Comparison of ENCODE assay signal across 16 cellular contexts in the genomic region with DNA sequence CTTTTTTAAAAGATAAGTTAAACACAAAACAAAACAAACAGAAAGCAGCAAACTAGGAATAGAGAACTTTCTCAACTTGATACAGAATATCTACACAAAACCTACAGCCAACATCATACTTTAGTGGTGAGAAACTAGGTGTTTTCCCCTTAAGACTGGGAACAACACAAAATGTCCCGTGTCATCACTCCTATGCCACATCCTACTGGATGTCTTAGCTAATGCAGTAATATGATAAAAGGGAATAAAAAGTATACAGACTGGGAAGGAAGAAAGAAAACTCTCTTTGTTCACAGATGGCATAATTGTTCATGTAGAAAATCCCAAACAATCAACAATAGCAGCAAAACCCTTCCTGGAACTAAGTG. TPM values are rescaled to one million over a fixed set of nuclear protein-coding genes. Genes with fewer than 3 reads are reported as not detected.
DNase-seq lines count a peak whose midpoint lies in the region; ATAC-seq and TF ChIP-seq lines count a peak whose summit lies in the region.
"Had no signal": no experiment of that assay in that cellular context is flagged by ENCODE, and none has a peak within 500 bp of the region (broad histone marks: within the 10 kb centered on the region; RNA-seq: fewer than 3 reads in every experiment).

No MANE protein-coding gene starts in this region.

- H3K4me3 Mint-ChIP-seq in activated CD4-positive, alpha-beta T cell treated with anti-CD3 and anti-CD28 coated beads for 36 hours: no peak overlapping the region
- no peak overlapping the region for H3K4me3 Mint-ChIP-seq in effector memory CD8-positive, alpha-beta T cell
- H3K4me3 Mint-ChIP-seq: IgD-negative memory B cell had no signal

- H3K4me2 ChIP-seq in PC-3 (ENCODE audit: low read length): no peak overlapping the region

- H4K20me1 ChIP-seq in PC-3 (ENCODE audit: low read length): no peaks in the 10 kb centered on the region

- H3F3A ChIP-seq in PC-3 (ENCODE audit: low read length, unreplicated experiment): no peaks in the 10 kb centered on the region

- no peak for TF ChIP-seq CTCF in GM12865 (IDR thresholded peaks at IDR 0.05; ENCODE audit: insufficient read depth, low read depth, low read length, missing control alignments)
- TF ChIP-seq CTCF in PC-3 (conservative IDR thresholded peaks at IDR 0.05; ENCODE audit: low read depth, low read length): no peak
- TF ChIP-seq CTCF in fibroblast of mammary gland (conservative IDR thresholded peaks at IDR 0.05; ENCODE audit: control insufficient read depth, insufficient read depth, low read depth, low read length): no peak
- TF ChIP-seq CTCF in heart right ventricle (IDR thresholded peaks at IDR 0.05): no peak

- ATAC-seq in HG02610 (IDR thresholded peaks at IDR 0.05; ENCODE audit: unreplicated experiment): peak; percentile 41
- ATAC-seq in PC-3: no peak
- ATAC-seq in activated CD4-positive, alpha-beta T cell treated with anti-CD3 and anti-CD28 coated beads for 36 hours: no peak
- ATAC-seq in effector memory CD8-positive, alpha-beta T cell (replicated peaks): no peak
- ATAC-seq in heart right ventricle: no peak
- ATAC-seq: SK-N-SH treated with all-trans-retinoic acid at 6 μM for 48 hours had no signal

- H3K4me1 ChIP-seq in PC-3 (ENCODE audit: insufficient read depth, low read length): peaks cover 49% of the 10 kb centered on the region
- H3K4me1 ChIP-seq in heart right ventricle: no peaks in the 10 kb centered on the region

- DNase-seq in GM12865 (ENCODE audit: low read depth) (peak; percentile 14), PC-3 (no peak), fibroblast of mammary gland (ENCODE audit: low read depth) (peak; percentile 37), hepatic stellate cell (ENCODE audit: low spot score) (no peak), heart right ventricle (no peak)
- DNase-seq in activated CD4-positive, alpha-beta T cell treated with anti-CD3 and anti-CD28 coated beads for 36 hours: no peak
- DNase-seq in effector memory CD8-positive, alpha-beta T cell: no peak
- DNase-seq: 8988T, C1 segment of cervical spinal cord, DMS 273 treated with DMSO at 0.1 percent for 48 hours, NCI-H2107, NCI-H748 treated with DMSO at 0.1 percent for 48 hours, SHP77 had no signal

- intact Hi-C loops in PC-3 (cut with micrococcal nuclease) (no loop called here), heart right ventricle (cut with DNase I) (no loop called here)
- intact Hi-C loops in activated CD4-positive, alpha-beta T cell treated with anti-CD3 and anti-CD28 coated beads for 36 hours (cut with DNase I, micrococcal nuclease): no loop called here

- no peaks in the 10 kb centered on the region for H3K36me3 Mint-ChIP-seq in activated CD4-positive, alpha-beta T cell treated with anti-CD3 and anti-CD28 coated beads for 36 hours (ENCODE audit: low read depth)
- no peaks in the 10 kb centered on the region for H3K36me3 Mint-ChIP-seq in effector memory CD8-positive, alpha-beta T cell (ENCODE audit: insufficient read depth)
- H3K36me3 Mint-ChIP-seq: IgD-negative memory B cell had no signal

- peaks cover 2% of the 10 kb centered on the region for H3K9me3 Mint-ChIP-seq in activated CD4-positive, alpha-beta T cell treated with anti-CD3 and anti-CD28 coated beads for 36 hours (ENCODE audit: low read depth)
- no peaks in the 10 kb centered on the region for H3K9me3 Mint-ChIP-seq in effector memory CD8-positive, alpha-beta T cell

- H3K79me2 ChIP-seq in PC-3 (ENCODE audit: low read length): no peaks in the 10 kb centered on the region

- no peaks in the 10 kb centered on the region for H3K9me3 ChIP-seq in PC-3 (ENCODE audit: low read length)
- peaks cover 0 to 6% (median 0%) of the 10 kb centered on the region in 11 donors for H3K9me3 ChIP-seq in heart right ventricle

- no peaks in the 10 kb centered on the region for H3K4me1 Mint-ChIP-seq in activated CD4-positive, alpha-beta T cell treated with anti-CD3 and anti-CD28 coated beads for 36 hours
- no peaks in the 10 kb centered on the region for H3K4me1 Mint-ChIP-seq in effector memory CD8-positive, alpha-beta T cell (ENCODE audit: low read depth in 2 of 2)

- POLR2A ChIA-PET in PC-3 (lab: Charles Lee; ENCODE audit: unreplicated experiment): no interaction called here
- POLR2A ChIA-PET in activated CD4-positive, alpha-beta T cell treated with anti-CD3 and anti-CD28 coated beads for 36 hours (lab: Charles Lee): no interaction called here

- H3K27me3 Mint-ChIP-seq in activated CD4-positive, alpha-beta T cell treated with anti-CD3 and anti-CD28 coated beads for 36 hours: no peaks in the 10 kb centered on the region
- H3K27me3 Mint-ChIP-seq in effector memory CD8-positive, alpha-beta T cell: peaks cover 0 to 19% of the 10 kb centered on the region in 2 donors

- H3K4me3 ChIP-seq in GM12865 (ENCODE audit: low read depth, low read length): no peak overlapping the region; the same call in 1 of the 2 replicates
- no peak overlapping the region for H3K4me3 ChIP-seq in PC-3 (ENCODE audit: low read length)
- H3K4me3 ChIP-seq in fibroblast of mammary gland (ENCODE audit: control insufficient read depth, low read depth, low read length): no peak overlapping the region
- H3K4me3 ChIP-seq in heart right ventricle: no peak overlapping the region

- BruUV-seq in PC-3 (replicated peaks; lab: Mats Ljungman, UMichigan): no TSS peak

- H3K27ac ChIP-seq in PC-3 (ENCODE audit: low read length) (peak overlapping the region; percentile 76), heart right ventricle (no peak overlapping the region)

- H3K9me2 ChIP-seq in PC-3 (replicated peaks; ENCODE audit: low read length): no peaks in the 10 kb centered on the region

- H3K36me3 ChIP-seq in PC-3 (ENCODE audit: low read depth, low read length) (no peaks in the 10 kb centered on the region), heart right ventricle (no peaks in the 10 kb centered on the region)

- H3K27me3 ChIP-seq in PC-3 (ENCODE audit: low read length) (no peaks in the 10 kb centered on the region), heart right ventricle (no peaks in the 10 kb centered on the region)

- H3K9ac ChIP-seq in PC-3 (ENCODE audit: low read length): no peak overlapping the region; the same call in 1 of the 2 replicates

- no peak overlapping the region for H3K27ac Mint-ChIP-seq in activated CD4-positive, alpha-beta T cell treated with anti-CD3 and anti-CD28 coated beads for 36 hours
- no peak overlapping the region for H3K27ac Mint-ChIP-seq in effector memory CD8-positive, alpha-beta T cell

- WGBS in heart right ventricle, 2 donors: 68 to 80% methylated on average over 1 of the region's 1 CpG

- no peak overlapping the region for H2AFZ ChIP-seq in PC-3 (ENCODE audit: low read length)

- CTCF ChIA-PET in PC-3 (lab: Charles Lee): no interaction called here
- CTCF ChIA-PET in activated CD4-positive, alpha-beta T cell treated with anti-CD3 and anti-CD28 coated beads for 36 hours (lab: Charles Lee): no interaction called here

RNA-seq across cellular contexts. Expression of gene TMEM45A, which starts 45.9 kb away (rescaled TPM):
- 7.6 and 9.4 TPM in 2 replicates for total RNA-seq in PC-3 (2014; rRNA removed)
- total RNA-seq in activated CD4-positive, alpha-beta T cell treated with anti-CD3 and anti-CD28 coated beads for 36 hours: 1 to 10 TPM; 2.2 to 3.1 TPM
- 1 to 10 TPM in 9 of 10 donors, under 1 TPM in 1; 0.80 to 7.4 (median 2.1) TPM for total RNA-seq in heart right ventricle
- polyA plus RNA-seq in heart right ventricle: 10 to 100 TPM in 1 of 2 donors, 1 to 10 TPM in 1; 3.8 to 16.1 TPM

Comparison
In these comparisons a context has a peak if more than half of its experiments do, and no peak if none do; other contexts are left out.
1. DNase-seq: peak in GM12865 (single experiment) and fibroblast of mammary gland (single experiment); none in PC-3 (single experiment), activated CD4-positive, alpha-beta T cell treated with anti-CD3 and anti-CD28 coated beads for 36 hours (single experiment), hepatic stellate cell (single experiment), effector memory CD8-positive, alpha-beta T cell (0 of 3) and heart right ventricle (0 of 2).